ENCODE assay signal across 9 cellular contexts in the genomic region with DNA sequence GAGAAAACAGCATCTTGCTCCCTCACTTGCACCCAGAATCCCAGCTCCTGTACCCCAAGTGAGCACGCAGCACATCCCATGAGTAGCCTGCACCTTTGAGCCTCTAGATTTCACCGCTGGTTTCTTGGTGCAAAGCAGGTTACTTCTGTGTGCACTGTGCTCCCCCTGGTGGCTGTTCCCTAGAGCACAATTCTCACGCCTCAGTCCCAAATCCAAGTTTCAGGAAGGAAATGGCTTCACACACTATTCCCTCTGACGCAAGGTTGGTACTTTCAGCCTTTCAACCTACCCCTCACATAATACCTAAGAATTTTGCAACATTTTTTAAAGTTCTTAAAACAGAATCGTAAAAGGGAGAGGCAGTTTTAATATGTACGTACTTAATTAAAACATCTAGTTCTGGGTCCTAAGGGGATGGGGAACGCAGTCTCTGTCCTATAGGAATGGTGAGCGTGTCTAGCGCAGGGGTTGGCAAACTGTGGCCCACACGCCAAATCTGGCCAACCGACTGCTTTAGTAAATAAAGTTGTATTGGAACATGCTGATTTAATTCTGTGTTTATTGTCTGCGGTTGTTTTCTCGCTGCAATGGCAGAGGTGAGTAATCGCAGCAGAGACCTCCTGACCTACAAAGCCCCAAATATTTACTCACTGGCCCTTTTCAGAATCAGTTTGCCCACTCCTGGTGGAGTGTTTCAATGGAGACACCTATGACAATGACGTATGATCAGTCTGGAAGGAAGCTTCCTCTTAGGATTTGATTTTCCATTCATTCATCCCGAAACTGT. TPM values are rescaled to one million over a fixed set of nuclear protein-coding genes. Genes with fewer than 3 reads are reported as not detected.
DNase-seq lines count a peak whose midpoint lies in the region; ATAC-seq and TF ChIP-seq lines count a peak whose summit lies in the region.
"Had no signal": no experiment of that assay in that cellular context is flagged by ENCODE, and none has a peak within 500 bp of the region (broad histone marks: within the 10 kb centered on the region; RNA-seq: fewer than 3 reads in every experiment).

No MANE protein-coding gene starts in this region.

- H3K4me1 ChIP-seq in right atrium auricular region: no peaks in the 10 kb centered on the region

- H3K9me3 Mint-ChIP-seq in stimulated activated naive CD8-positive, alpha-beta T cell treated with anti-CD3 and anti-CD28 coated beads, Interleukin-15, amount 100 ng/mL, for 72 hours: no peaks in the 10 kb centered on the region
- H3K9me3 Mint-ChIP-seq: dendritic cell treated with granulocyte-macrophage colony-stimulating factor and Interleukin-4, amounts not matched to agents 40 ng/mL and 50 ng/mL, for 4 days had no signal

- no peaks in the 10 kb centered on the region for H3K36me3 ChIP-seq in right atrium auricular region

- peak; percentile 39 to 63 for TF ChIP-seq CTCF in right atrium auricular region (IDR thresholded peaks at IDR 0.05)

- peak; percentile 19 for DNase-seq in stimulated activated naive CD8-positive, alpha-beta T cell treated with anti-CD3 and anti-CD28 coated beads, Interleukin-15, Interleukin-2, amounts not matched to agents 100 U/mL and 50 U/mL, for 24 hours
- DNase-seq in stimulated activated naive CD8-positive, alpha-beta T cell treated with anti-CD3 and anti-CD28 coated beads, Interleukin-15, amount 100 ng/mL, for 72 hours: no peak
- DNase-seq in NCI-H1105 treated with DMSO at 0.1 percent for 48 hours (lab: John Stamatoyannopoulos, UW) (peak; percentile 23), right atrium auricular region (ENCODE audit: low spot score) (no peak), stromal cell of bone marrow (ENCODE audit: low read depth) (peak; percentile 9), amniotic stem cell (lab: John Stamatoyannopoulos, UW) (no peak)
- peak; percentile 15 to 29 for DNase-seq in activated CD4-positive, alpha-beta T cell treated with anti-CD3 and anti-CD28 coated beads, Interleukin-2, amount 50 U/mL, for 48 hours

- H3K4me3 ChIP-seq in right atrium auricular region: no peak overlapping the region

- peaks cover 3% of the 10 kb centered on the region for H3K4me1 Mint-ChIP-seq in stimulated activated naive CD8-positive, alpha-beta T cell treated with anti-CD3 and anti-CD28 coated beads, Interleukin-15, amount 100 ng/mL, for 72 hours

- no peak overlapping the region for H3K4me3 Mint-ChIP-seq in stimulated activated naive CD8-positive, alpha-beta T cell treated with anti-CD3 and anti-CD28 coated beads, Interleukin-15, amount 100 ng/mL, for 72 hours
- H3K4me3 Mint-ChIP-seq: dendritic cell treated with granulocyte-macrophage colony-stimulating factor and Interleukin-4, amounts not matched to agents 40 ng/mL and 50 ng/mL, for 4 days had no signal

- ATAC-seq in stimulated activated naive CD8-positive, alpha-beta T cell treated with anti-CD3 and anti-CD28 coated beads, Interleukin-15, Interleukin-2, amounts not matched to agents 100 U/mL and 50 U/mL, for 24 hours: no peak
- ATAC-seq in stimulated activated naive CD8-positive, alpha-beta T cell treated with anti-CD3 and anti-CD28 coated beads, Interleukin-15, amount 100 ng/mL, for 72 hours: no peak
- no peak for ATAC-seq in GM18868 (IDR thresholded peaks at IDR 0.05; ENCODE audit: unreplicated experiment)

- no peaks in the 10 kb centered on the region for H3K27me3 Mint-ChIP-seq in stimulated activated naive CD8-positive, alpha-beta T cell treated with anti-CD3 and anti-CD28 coated beads, Interleukin-15, amount 100 ng/mL, for 72 hours

- H3K27ac ChIP-seq in right atrium auricular region: no peak overlapping the region

- H3K27ac Mint-ChIP-seq in stimulated activated naive CD8-positive, alpha-beta T cell treated with anti-CD3 and anti-CD28 coated beads, Interleukin-15, amount 100 ng/mL, for 72 hours: no peak overlapping the region
- H3K27ac Mint-ChIP-seq: dendritic cell treated with granulocyte-macrophage colony-stimulating factor and Interleukin-4, amounts not matched to agents 40 ng/mL and 50 ng/mL, for 4 days had no signal

- H3K9me3 ChIP-seq in right atrium auricular region: no peaks in the 10 kb centered on the region

- H3K27me3 ChIP-seq in right atrium auricular region: no peaks in the 10 kb centered on the region

RNA-seq across cellular contexts. Expression of a gene that starts 27.5 kb away (rescaled TPM):
- 10 to 100 TPM; 26.8 to 37.6 TPM for total RNA-seq in right atrium auricular region

RNA-seq across cellular contexts. Expression of a gene that starts 32.4 kb away (rescaled TPM):
- 10 to 100 TPM; 18.0 to 18.8 TPM for total RNA-seq in right atrium auricular region

Comparison
In these comparisons a context has a peak if more than half of its experiments do, and no peak if none do; other contexts are left out.
1. DNase-seq: peak in stimulated activated naive CD8-positive, alpha-beta T cell treated with anti-CD3 and anti-CD28 coated beads, Interleukin-15, Interleukin-2, amounts not matched to agents 100 U/mL and 50 U/mL, for 24 hours (single experiment), NCI-H1105 treated with DMSO at 0.1 percent for 48 hours (single experiment), activated CD4-positive, alpha-beta T cell treated with anti-CD3 and anti-CD28 coated beads, Interleukin-2, amount 50 U/mL, for 48 hours (2 of 2) and stromal cell of bone marrow (single experiment); none in stimulated activated naive CD8-positive, alpha-beta T cell treated with anti-CD3 and anti-CD28 coated beads, Interleukin-15, amount 100 ng/mL, for 72 hours (0 of 2), right atrium auricular region (single experiment) and amniotic stem cell (single experiment).